ENCODE assay signal across 9 cellular contexts in genomic region chr14:31934767-31935266, GRCh38.
DNase-seq lines count a peak whose midpoint lies in the region; ATAC-seq and TF ChIP-seq lines count a peak whose summit lies in the region.
"Had no signal": no experiment of that assay in that cellular context is flagged by ENCODE, and none has a peak within 500 bp of the region (broad histone marks: within the 10 kb centered on the region; RNA-seq: fewer than 3 reads in every experiment).

No MANE protein-coding gene starts in this region.

- peaks cover 7 to 18% of the 10 kb centered on the region in 2 donors for H3K4me1 Mint-ChIP-seq in stimulated activated naive B cell treated with anti-CD40 and anti-IgM and Interleukin-4, amounts not matched to agents 10 μg/mL and 1 μg/mL and 100 μg/mL, for 72 hours

- no peak overlapping the region for H3K27ac ChIP-seq in adrenal gland
- H3K27ac ChIP-seq in iPS-18a (ENCODE audit: low read length): peak overlapping the region; percentile 12
- H3K27ac ChIP-seq in aorta (ENCODE audit: low read depth in 1 of 2, low read length in 2 of 2): no peak overlapping the region

- no peak overlapping the region for H3K27ac Mint-ChIP-seq in stimulated activated naive B cell treated with anti-CD40 and anti-IgM and Interleukin-4, amounts not matched to agents 10 μg/mL and 1 μg/mL and 100 μg/mL, for 72 hours

- peak overlapping the region; percentile 4 for H3K9ac ChIP-seq in iPS-18a (ENCODE audit: low read length)

- H3K9me3 Mint-ChIP-seq in stimulated activated naive B cell treated with anti-CD40 and anti-IgM and Interleukin-4, amounts not matched to agents 10 μg/mL and 1 μg/mL and 100 μg/mL, for 72 hours: no peaks in the 10 kb centered on the region

- H3K4me3 ChIP-seq in adrenal gland: no peak overlapping the region
- H3K4me3 ChIP-seq in iPS-18a (ENCODE audit: low read length): peak overlapping the region; percentile 39
- H3K4me3 ChIP-seq in aorta (ENCODE audit: low read length in 2 of 2): no peak overlapping the region
- H3K4me3 ChIP-seq: lung had no signal

- H3K4me3 Mint-ChIP-seq in stimulated activated naive B cell treated with anti-CD40 and anti-IgM and Interleukin-4, amounts not matched to agents 10 μg/mL and 1 μg/mL and 100 μg/mL, for 72 hours: no peak overlapping the region

- TF ChIP-seq POLR2A in adrenal gland (IDR thresholded peaks at IDR 0.05): no peak

- peak; percentile 64 for DNase-seq in GM03348 (ENCODE audit: low spot score)
- DNase-seq in NCI-H2029 (lab: John Stamatoyannopoulos, UW): peak; percentile 88
- DNase-seq in adrenal gland: peak; percentile 34 to 78 (median 50)
- no peak for DNase-seq in aorta
- DNase-seq in stimulated activated naive B cell treated with anti-CD40 and anti-IgM and Interleukin-4, amounts not matched to agents 10 μg/mL and 1 μg/mL and 100 μg/mL, for 72 hours: no peak
- no peak for DNase-seq in KG1 (lab: John Stamatoyannopoulos, UW)

- H3K36me3 ChIP-seq in adrenal gland (replicated peaks in 1 of 2) (no peaks in the 10 kb centered on the region), iPS-18a (ENCODE audit: control insufficient read depth, low read depth, low read length) (no peaks in the 10 kb centered on the region), aorta (ENCODE audit: control insufficient read depth in 1 of 2, insufficient read depth in 2 of 2, low read length in 1 of 2) (peaks cover 0 to 1% of the 10 kb centered on the region in 2 donors)

- H3K27me3 ChIP-seq in adrenal gland (no peaks in the 10 kb centered on the region), iPS-18a (ENCODE audit: control insufficient read depth, insufficient read depth, low read length) (no peaks in the 10 kb centered on the region), aorta (ENCODE audit: control insufficient read depth in 1 of 2, insufficient read depth in 2 of 2, low read length in 1 of 2) (no peaks in the 10 kb centered on the region)

- 47 to 66% (median 56%) methylated on average over 4 of the region's 4 CpGs for WGBS in adrenal gland, 4 donors
- 53 to 66% methylated on average over 4 of the region's 4 CpGs for WGBS in aorta, 2 donors

- intact Hi-C loops in adrenal gland (cut with DNase I) (loop anchor here (5.0 to 10.0 kb wide), 3 partner anchors 140 to 317 kb away; partner anchors contain the start of gene ARHGAP5 (in 1 of the 2)), aorta (cut with DNase I) (no loop called here)

- TF ChIP-seq CTCF in adrenal gland (IDR thresholded peaks at IDR 0.05): peak; percentile 10 to 61 (median 50)

- H3K36me3 Mint-ChIP-seq in stimulated activated naive B cell treated with anti-CD40 and anti-IgM and Interleukin-4, amounts not matched to agents 10 μg/mL and 1 μg/mL and 100 μg/mL, for 72 hours: no peaks in the 10 kb centered on the region

- H3K27me3 Mint-ChIP-seq in stimulated activated naive B cell treated with anti-CD40 and anti-IgM and Interleukin-4, amounts not matched to agents 10 μg/mL and 1 μg/mL and 100 μg/mL, for 72 hours: peaks cover 4 to 6% of the 10 kb centered on the region in 2 donors

- H3K4me1 ChIP-seq in adrenal gland (replicated peaks in 1 of 2) (peaks cover 8 to 18% of the 10 kb centered on the region in 2 donors), iPS-18a (ENCODE audit: control insufficient read depth, low read depth, low read length) (peaks cover 23% of the 10 kb centered on the region), aorta (ENCODE audit: control insufficient read depth in 1 of 2, insufficient read depth in 2 of 2, low read length in 2 of 2) (peaks cover 0 to 2% of the 10 kb centered on the region in 2 donors)

- ATAC-seq in aorta (ENCODE audit: low FRiP score) (peak; percentile 64), HG03565 (IDR thresholded peaks at IDR 0.05; ENCODE audit: unreplicated experiment) (no peak)
- no peak for ATAC-seq in stimulated activated naive B cell treated with anti-CD40 and anti-IgM and Interleukin-4, amounts not matched to agents 10 μg/mL and 1 μg/mL and 100 μg/mL, for 72 hours (replicated peaks)

- no peaks in the 10 kb centered on the region for H3K9me3 ChIP-seq in adrenal gland (replicated peaks in 1 of 3)
- H3K9me3 ChIP-seq in iPS-18a (ENCODE audit: control insufficient read depth, low read depth, low read length): no peaks in the 10 kb centered on the region
- H3K9me3 ChIP-seq in aorta (ENCODE audit: control insufficient read depth, low read length): no peaks in the 10 kb centered on the region

Comparison
In these comparisons a context has a peak if more than half of its experiments do, and no peak if none do; other contexts are left out.
1. DNase-seq: peak in GM03348 (single experiment), NCI-H2029 (single experiment) and adrenal gland (7 of 7); none in aorta (0 of 2), stimulated activated naive B cell treated with anti-CD40 and anti-IgM and Interleukin-4, amounts not matched to agents 10 μg/mL and 1 μg/mL and 100 μg/mL, for 72 hours (single experiment) and KG1 (single experiment).
2. intact Hi-C loops: an anchor here in adrenal gland (5.0 to 10.0 kb wide); none called in aorta.